19 cellular contexts compared by ENCODE assay signal in the genomic region with DNA sequence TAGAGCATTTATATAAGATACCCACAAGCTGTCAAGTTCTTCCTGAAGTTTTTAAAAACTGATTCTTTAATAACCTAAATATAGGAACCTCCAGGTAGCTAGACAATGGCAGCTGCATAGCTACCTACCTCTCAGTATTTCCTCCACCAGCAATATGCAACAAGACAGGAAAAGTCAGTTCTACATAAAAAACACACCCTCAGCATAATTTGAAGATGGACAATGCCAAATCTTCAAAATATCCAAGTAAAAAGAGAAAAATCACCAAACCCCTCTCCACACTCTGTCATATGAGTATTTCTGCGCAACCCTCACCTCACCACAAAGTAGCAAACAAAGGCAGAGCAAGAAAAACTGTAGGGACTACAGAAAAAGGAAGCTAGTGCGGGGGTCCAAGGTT. TPM values are rescaled to one million over a fixed set of nuclear protein-coding genes. Genes with fewer than 3 reads are reported as not detected.
DNase-seq lines count a peak whose midpoint lies in the region; ATAC-seq, FAIRE-seq and TF ChIP-seq lines count a peak whose summit lies in the region.
"Had no signal": no experiment of that assay in that cellular context is flagged by ENCODE, and none has a peak within 500 bp of the region (broad histone marks: within the 10 kb centered on the region; RNA-seq: fewer than 3 reads in every experiment).

No MANE protein-coding gene starts in this region.

- no peak overlapping the region for H3K18ac ChIP-seq in IMR-90 (ENCODE audit: low read depth, low read length)

- H2AK9ac ChIP-seq in IMR-90 (replicated peaks; ENCODE audit: low read depth, low read length, poor library complexity) = no peak overlapping the region

- TF ChIP-seq POLR2A in IMR-90 (IDR thresholded peaks at IDR 0.05; ENCODE audit: low read depth, low read length) (no peak), HepG2 (IDR thresholded peaks at IDR 0.05; ENCODE audit: insufficient read depth in 1 of 2, low read depth in 2 of 2, low read length in 2 of 2) (no peak), uterus (IDR thresholded peaks at IDR 0.05) (no peak)

- no peak overlapping the region for H2BK120ac ChIP-seq in IMR-90 (ENCODE audit: low read depth, low read length)

- intact Hi-C loops in IMR-90 (cut with micrococcal nuclease) = no loop called here
- intact Hi-C loops in HepG2 (cut with micrococcal nuclease; ENCODE audit: unreplicated experiment) = no loop called here
- intact Hi-C loops in uterus (cut with DNase I; ENCODE audit: low total_unique reads) = no loop called here

- no peak overlapping the region for H3K4me3 Mint-ChIP-seq in activated CD4-positive, alpha-beta T cell treated with anti-CD3 and anti-CD28 coated beads, Interleukin-2, amount 10 ng/mL, durations not matched to agents 7 days and 5 days
- H3K4me3 Mint-ChIP-seq: CD4-positive, alpha-beta T cell; HFFc6 had no signal

- H3K9ac ChIP-seq in BLaER1 treated with 17β-estradiol and CSF1 and Interleukin-3, amounts not matched to agents 10 nM and 100 nM = no peak overlapping the region; a peak in 1 of 22 replicates
- no peak overlapping the region for H3K9ac ChIP-seq in IMR-90 (ENCODE audit: low read depth, low read length)
- H3K9ac ChIP-seq in HepG2 (ENCODE audit: insufficient read depth, low read depth, low read length) = no peak overlapping the region

- H3K14ac ChIP-seq in IMR-90 (replicated peaks; ENCODE audit: low read depth, low read length) = no peak overlapping the region

- 100% methylated on average over 1 of the region's 2 CpGs; no CpG with 5 or more reads in 1 of the 2 experiments for WGBS in IMR-90 (ENCODE audit: extremely low coverage in 2 of 2, insufficient read length in 1 of 2), 2 experiments
- 96% methylated on average over 2 of the region's 2 CpGs for WGBS in HepG2 (ENCODE audit: low lambda C conversion rate)

- H3K27me3 ChIP-seq in BLaER1 treated with 17β-estradiol and CSF1 and Interleukin-3, amounts not matched to agents 10 nM and 100 nM = no peaks in the 10 kb centered on the region
- no peaks in the 10 kb centered on the region for H3K27me3 ChIP-seq in IMR-90 (ENCODE audit: control insufficient read depth, insufficient read depth, low read length)
- no peaks in the 10 kb centered on the region for H3K27me3 ChIP-seq in HepG2 (ENCODE audit: control insufficient read depth in 1 of 2, insufficient read depth in 2 of 2, low read length in 2 of 2)
- no peaks in the 10 kb centered on the region for H3K27me3 ChIP-seq in uterus
- H3K27me3 ChIP-seq: BE2C had no signal

- no peaks in the 10 kb centered on the region for H3K9me1 ChIP-seq in IMR-90 (ENCODE audit: insufficient read depth, low read length)

- no peak for ATAC-seq in IMR-90 (ENCODE audit: low read depth)
- peak; percentile 12; the same call in 1 of the 3 replicates for ATAC-seq in HepG2
- no peak for ATAC-seq in HG03469 (IDR thresholded peaks at IDR 0.05; ENCODE audit: unreplicated experiment)
- ATAC-seq: HCT116 had no signal

- POLR2A ChIA-PET in activated CD4-positive, alpha-beta T cell treated with anti-CD3 and anti-CD28 coated beads, Interleukin-2, amount 10 ng/mL, durations not matched to agents 7 days and 5 days (lab: Charles Lee) = no interaction called here
- POLR2A ChIA-PET in IMR-90 (lab: Charles Lee; ENCODE audit: unreplicated experiment) = no interaction called here
- POLR2A ChIA-PET in HepG2 (lab: Yijun Ruan, JAX) = interaction anchor here (0.7 to 1.7 kb wide), 2 partner anchors 25 to 52 kb away, joined by 3 to 4 read pairs; a partner anchor contains a TSS

- no peaks in the 10 kb centered on the region for H3K79me1 ChIP-seq in IMR-90 (ENCODE audit: low read depth in 1 of 2, low read length in 2 of 2)

- no peaks in the 10 kb centered on the region for H3K27me3 Mint-ChIP-seq in activated CD4-positive, alpha-beta T cell treated with anti-CD3 and anti-CD28 coated beads, Interleukin-2, amount 10 ng/mL, durations not matched to agents 7 days and 5 days
- H3K27me3 Mint-ChIP-seq: CD4-positive, alpha-beta T cell had no signal

- FAIRE-seq in HepG2 (lab: Jason Lieb, UNC) = no peak

- no peak overlapping the region for H3K56ac ChIP-seq in IMR-90 (ENCODE audit: extremely low read depth, insufficient read depth, low read length)

- no peak for DNase-seq in activated CD4-positive, alpha-beta T cell treated with anti-CD3 and anti-CD28 coated beads, Interleukin-2, amount 10 ng/mL, durations not matched to agents 7 days and 5 days
- no peak for DNase-seq in activated CD4-positive, alpha-beta T cell treated with anti-CD3 and anti-CD28 coated beads for 1 hour
- DNase-seq in IMR-90 (no peak), HepG2 (ENCODE audit: low spot score) (no peak), iPS-NIHi7 (ENCODE audit: extremely low spot score) (no peak), uterus (no peak)
- DNase-seq: ACHN; BE2C; CD4-positive, alpha-beta T cell; DMS153; DMS79; GF-D8; GOT3; H7; HFFc6 had no signal

- H3K36me3 ChIP-seq in BLaER1 treated with 17β-estradiol and CSF1 and Interleukin-3, amounts not matched to agents 10 nM and 100 nM = peaks cover 0 to 15% (median 1%) of the 10 kb centered on the region in 11 experiments; a peak in 11 of 22 replicates
- H3K36me3 ChIP-seq in IMR-90 (ENCODE audit: control insufficient read depth, insufficient read depth, low read length) (no peaks in the 10 kb centered on the region), HepG2 (replicated peaks in 1 of 2; ENCODE audit: control insufficient read depth in 1 of 2, insufficient read depth in 2 of 2, low read length in 2 of 2) (peaks cover under 1 to 2% of the 10 kb centered on the region in 2 experiments; a peak in 2 of 5 replicates), uterus (no peaks in the 10 kb centered on the region)

- TF ChIP-seq CTCF in IMR-90 (conservative IDR thresholded peaks at IDR 0.05; ENCODE audit: low read depth, low read length) = no peak
- TF ChIP-seq CTCF in HepG2 (CRISPR knock-in tag; IDR thresholded peaks at IDR 0.05) = no peak
- no peak for TF ChIP-seq CTCF in uterus (IDR thresholded peaks at IDR 0.05)

- no peak overlapping the region for H2AK5ac ChIP-seq in IMR-90 (ENCODE audit: low read depth, low read length)

- peak overlapping the region in 7 of 11 experiments; percentile 12 to 82 (median 66); a peak in 9 of 22 replicates for H3K4me2 ChIP-seq in BLaER1 treated with 17β-estradiol and CSF1 and Interleukin-3, amounts not matched to agents 10 nM and 100 nM
- H3K4me2 ChIP-seq in IMR-90 (ENCODE audit: low read depth, low read length) = no peak overlapping the region
- peak overlapping the region; percentile 42; the same call in 1 of the 2 replicates for H3K4me2 ChIP-seq in HepG2 (ENCODE audit: low read depth, low read length)

- no peaks in the 10 kb centered on the region for H3K9me3 ChIP-seq in BLaER1 treated with 17β-estradiol and CSF1 and Interleukin-3, amounts not matched to agents 10 nM and 100 nM (replicated peaks in 1 of 11)
- H3K9me3 ChIP-seq in IMR-90 (ENCODE audit: control insufficient read depth, insufficient read depth, low read length) = no peaks in the 10 kb centered on the region
- H3K9me3 ChIP-seq in HepG2 (ENCODE audit: low read length) = no peaks in the 10 kb centered on the region
- H3K9me3 ChIP-seq in uterus = no peaks in the 10 kb centered on the region
- H3K9me3 ChIP-seq: BE2C had no signal

- TF ChIP-seq EP300 in HepG2 (IDR thresholded peaks at IDR 0.05; ENCODE audit: low read depth in 2 of 2, low read length in 2 of 2) (no peak), HepG2 (CRISPR knock-in tag; IDR thresholded peaks at IDR 0.05; ENCODE audit: borderline replicate concordance) (no peak)

- in situ Hi-C loops in IMR-90 (cut with MboI; ENCODE audit: low sequenced_read_pairs) (no loop called here), HepG2 (cut with HindIII; ENCODE audit: extremely low pct_ligation_motif_present, low pct_unique_long_range_greater_than_20kb) (no loop called here)

- no peak overlapping the region for H4K91ac ChIP-seq in IMR-90 (ENCODE audit: insufficient read depth, low read depth, low read length)

- H3K4me1 Mint-ChIP-seq in activated CD4-positive, alpha-beta T cell treated with anti-CD3 and anti-CD28 coated beads, Interleukin-2, amount 10 ng/mL, durations not matched to agents 7 days and 5 days = peaks cover 28% of the 10 kb centered on the region

- H3K4me1 ChIP-seq in BLaER1 treated with 17β-estradiol and CSF1 and Interleukin-3, amounts not matched to agents 10 nM and 100 nM = peaks cover 0 to 35% (median 11%) of the 10 kb centered on the region in 10 experiments; a peak in 12 of 20 replicates
- H3K4me1 ChIP-seq in IMR-90 (ENCODE audit: control insufficient read depth, insufficient read depth, low read length) (no peaks in the 10 kb centered on the region), HepG2 (ENCODE audit: insufficient read depth, low read length) (peaks cover 38% of the 10 kb centered on the region), uterus (no peaks in the 10 kb centered on the region)

- H3K4me3 ChIP-seq in BLaER1 treated with 17β-estradiol and CSF1 and Interleukin-3, amounts not matched to agents 10 nM and 100 nM = no peak overlapping the region
- no peak overlapping the region for H3K4me3 ChIP-seq in IMR-90 (ENCODE audit: insufficient read depth, low read depth, low read length)
- no peak overlapping the region for H3K4me3 ChIP-seq in HepG2 (replicated peaks in 1 of 3; ENCODE audit: insufficient read depth in 1 of 3, low read depth in 2 of 3, low read length in 3 of 3)
- no peak overlapping the region for H3K4me3 ChIP-seq in uterus

- no TSS peak for BruUV-seq in IMR-90 (replicated peaks; lab: Mats Ljungman, UMichigan)
- BruUV-seq in HepG2 (replicated peaks; lab: Mats Ljungman, UMichigan) = no TSS peak

- peak overlapping the region in 6 of 11 experiments; percentile 49 to 79 (median 63); a peak in 9 of 22 replicates for H3K27ac ChIP-seq in BLaER1 treated with 17β-estradiol and CSF1 and Interleukin-3, amounts not matched to agents 10 nM and 100 nM
- H3K27ac ChIP-seq in IMR-90 (ENCODE audit: insufficient read depth, low read length) (no peak overlapping the region), HepG2 (ENCODE audit: extremely low read length, insufficient read depth, low read length) (peak overlapping the region; percentile 60), uterus (no peak overlapping the region)
- H3K27ac ChIP-seq: C4-2B had no signal

- peaks cover 4% of the 10 kb centered on the region for H3K36me3 Mint-ChIP-seq in activated CD4-positive, alpha-beta T cell treated with anti-CD3 and anti-CD28 coated beads, Interleukin-2, amount 10 ng/mL, durations not matched to agents 7 days and 5 days (ENCODE audit: low read depth)

- H2BK15ac ChIP-seq in IMR-90 (ENCODE audit: low read depth, low read length) = no peak overlapping the region

- no peak overlapping the region for H2BK20ac ChIP-seq in IMR-90 (ENCODE audit: low read depth, low read length)

- dilution Hi-C loops in IMR-90 (cut with HindIII; ENCODE audit: low sequenced_read_pairs, unreplicated experiment) = no loop called here

- H3K27ac Mint-ChIP-seq in activated CD4-positive, alpha-beta T cell treated with anti-CD3 and anti-CD28 coated beads, Interleukin-2, amount 10 ng/mL, durations not matched to agents 7 days and 5 days = peak overlapping the region; percentile 31
- H3K27ac Mint-ChIP-seq: CD4-positive, alpha-beta T cell; HFFc6 had no signal

- CTCF ChIA-PET in activated CD4-positive, alpha-beta T cell treated with anti-CD3 and anti-CD28 coated beads, Interleukin-2, amount 10 ng/mL, durations not matched to agents 7 days and 5 days (lab: Charles Lee) = interaction anchor here (0.6 to 1.3 kb wide), 4 partner anchors 12 to 466 kb away, joined by 3 to 4 read pairs (median 3); no protein-coding TSS in a partner anchor
- CTCF ChIA-PET in IMR-90 (lab: Yijun Ruan, JAX) = no interaction called here
- CTCF ChIA-PET in HepG2 (lab: Yijun Ruan, JAX; ENCODE audit: low intra/inter-chr PET ratio, low total read pairs) = no interaction called here

- H3K4ac ChIP-seq in IMR-90 (ENCODE audit: low read depth, low read length) = no peak overlapping the region

- TF ChIP-seq RAD21 in IMR-90 (IDR thresholded peaks at IDR 0.05; ENCODE audit: low read length) (no peak), HepG2 (CRISPR knock-in tag; IDR thresholded peaks at IDR 0.05) (no peak)

- no peaks in the 10 kb centered on the region for H4K20me1 ChIP-seq in BLaER1 treated with 17β-estradiol and CSF1 and Interleukin-3, amounts not matched to agents 10 nM and 100 nM
- H4K20me1 ChIP-seq in IMR-90 (ENCODE audit: insufficient read depth, low read length) (no peaks in the 10 kb centered on the region), HepG2 (ENCODE audit: insufficient read depth, low read length) (no peaks in the 10 kb centered on the region)

- no peak overlapping the region for H2BK5ac ChIP-seq in IMR-90 (ENCODE audit: low read depth, low read length, poor library complexity, severe bottlenecking)

- H2AFZ ChIP-seq in IMR-90 (replicated peaks; ENCODE audit: low read length, poor library complexity) (no peak overlapping the region), HepG2 (ENCODE audit: low read length) (no peak overlapping the region)

- no peak overlapping the region for H4K8ac ChIP-seq in IMR-90 (ENCODE audit: low read depth in 2 of 2, low read length in 2 of 2)

- no peak overlapping the region for H3K23ac ChIP-seq in IMR-90 (ENCODE audit: low read depth, low read length)

- no peaks in the 10 kb centered on the region for H3K9me3 Mint-ChIP-seq in activated CD4-positive, alpha-beta T cell treated with anti-CD3 and anti-CD28 coated beads, Interleukin-2, amount 10 ng/mL, durations not matched to agents 7 days and 5 days
- H3K9me3 Mint-ChIP-seq: CD4-positive, alpha-beta T cell; HFFc6 had no signal

- no peak overlapping the region for H4K5ac ChIP-seq in IMR-90 (ENCODE audit: low read depth, low read length)

- H3K79me2 ChIP-seq in HepG2 (ENCODE audit: insufficient read depth, low read length) = no peaks in the 10 kb centered on the region

RNA-seq across cellular contexts. Expression of a gene that starts 51.4 kb away (rescaled TPM):
- 10 to 100 TPM; 39.6 to 44.9 TPM for total RNA-seq in activated CD4-positive, alpha-beta T cell treated with anti-CD3 and anti-CD28 coated beads, Interleukin-2, amount 10 ng/mL, durations not matched to agents 7 days and 5 days
- total RNA-seq in IMR-90 (2012; rRNA removed) (32.8 and 39.4 TPM in 2 replicates), HepG2 (2016; rRNA removed; fragmentation: Illumina TruSeq; extraction: Trizol) (53.6 and 61.1 TPM in 2 replicates), uterus (10 to 100 TPM; 17.4 to 76.9 (median 25.4) TPM)
- polyA plus RNA-seq in IMR-90 (2012; rRNA removed) (11.5 and 15.1 TPM in 2 replicates), HepG2 (2011; rRNA removed) (42.6 and 43.7 TPM in 2 replicates)
- polyA plus RNA-seq in IMR-90 (2012; cell fraction: cytosol; rRNA removed) = 2.4 and 3.3 TPM in 2 replicates
- polyA plus RNA-seq in IMR-90 (2012; cell fraction: nucleus; rRNA removed; ENCODE audit: low replicate concordance) = 5.0 and 33.7 TPM in 2 replicates
- total RNA-seq in HepG2 (2016; cell fraction: cytosol; rRNA removed; fragmentation: Illumina TruSeq; extraction: Trizol; ENCODE audit: low read depth) = 12.2 and 13.6 TPM in 2 replicates
- total RNA-seq in HepG2 (2016; cell fraction: insoluble cytoplasmic fraction; rRNA removed; fragmentation: Illumina TruSeq; extraction: Trizol) = 52.8 and 54.7 TPM in 2 replicates
- total RNA-seq in HepG2 (2016; cell fraction: membrane; rRNA removed; fragmentation: Illumina TruSeq; extraction: Trizol) = 11.7 and 16.6 TPM in 2 replicates
- total RNA-seq in HepG2 (2016; cell fraction: nucleus; rRNA removed; fragmentation: Illumina TruSeq; extraction: Trizol) = 91.0 and 91.9 TPM in 2 replicates
- 17.6 and 24.0 TPM in 2 replicates for polyA plus RNA-seq in HepG2 (2011; cell fraction: cytosol; rRNA removed)
- 40.3 and 49.2 TPM in 2 replicates for polyA plus RNA-seq in HepG2 (2011; cell fraction: nucleus; rRNA removed)
- 37.8 and 51.2 TPM in 2 replicates for polyA plus RNA-seq in HepG2 (2012)
- polyA plus RNA-seq in HepG2 (2016; cell fraction: cytosol; fragmentation: Illumina TruSeq; extraction: Trizol; ENCODE audit: low read depth) = 2.1 and 2.2 TPM in 2 replicates
- 28.7 and 33.8 TPM in 2 replicates for polyA plus RNA-seq in HepG2 (2016; cell fraction: insoluble cytoplasmic fraction; fragmentation: Illumina TruSeq; extraction: Trizol; ENCODE audit: low read depth)
- 4.6 and 5.4 TPM in 2 replicates for polyA plus RNA-seq in HepG2 (2016; cell fraction: membrane; fragmentation: Illumina TruSeq; extraction: Trizol; ENCODE audit: low read depth)
- polyA plus RNA-seq in HepG2 (2016; cell fraction: nucleus; fragmentation: Illumina TruSeq; extraction: Trizol; ENCODE audit: insufficient read depth, low read depth) = 66.1 and 71.1 TPM in 2 replicates
- 20.6 and 37.0 TPM in 2 replicates for polyA minus RNA-seq in HepG2 (2011; rRNA and poly(A)+ RNA removed; ENCODE audit: low replicate concordance)
- polyA minus RNA-seq in HepG2 (2011; cell fraction: cytosol; rRNA and poly(A)+ RNA removed) = 31.9 and 40.3 TPM in 2 replicates
- 153 and 158 TPM in 2 replicates for polyA minus RNA-seq in HepG2 (2011; cell fraction: nucleus; rRNA and poly(A)+ RNA removed)

Comparison
In these comparisons a context has a peak if more than half of its experiments do, and no peak if none do; other contexts are left out.
1. H3K27ac ChIP-seq: peak in BLaER1 treated with 17β-estradiol and CSF1 and Interleukin-3, amounts not matched to agents 10 nM and 100 nM (6 of 11) and HepG2 (single experiment); none in IMR-90 (single experiment) and uterus (0 of 2).